19 cellular contexts compared by ENCODE assay signal in genomic region chr10:92381543-92381954, GRCh38.
"Had no signal": no experiment of that assay in that cellular context is flagged by ENCODE, and none has a peak within 500 bp of the region (broad histone marks: within the 10 kb centered on the region; RNA-seq: fewer than 3 reads in every experiment).

No MANE protein-coding gene starts in this region.

- H3K27ac Mint-ChIP-seq: activated naive CD4-positive, alpha-beta T cell treated with anti-CD3 and anti-CD28 coated beads, Interleukin-2, amount 50 U/mL, for 72 hours; activated T-cell treated with anti-CD3 and anti-CD28 coated beads, Interleukin-2, amount 50 U/mL, for 72 hours; immature natural killer cell; natural killer cell treated with Interleukin-12 subunit alpha and Interleukin-12 subunit beta and Interleukin-15 and Interleukin-18, amount 100 ng/mL, for 72 hours had no signal

- H3K9me3 Mint-ChIP-seq: activated naive CD4-positive, alpha-beta T cell treated with anti-CD3 and anti-CD28 coated beads, Interleukin-2, amount 50 U/mL, for 72 hours; activated T-cell treated with anti-CD3 and anti-CD28 coated beads, Interleukin-2, amount 50 U/mL, for 72 hours; immature natural killer cell; natural killer cell treated with Interleukin-12 subunit alpha and Interleukin-12 subunit beta and Interleukin-15 and Interleukin-18, amount 100 ng/mL, for 72 hours had no signal

- H3K4me1 ChIP-seq: adrenal gland, breast epithelium, thyroid gland had no signal

- H3K9me3 ChIP-seq: adrenal gland, breast epithelium, neutrophil, thyroid gland had no signal

- H3K36me3 Mint-ChIP-seq: activated naive CD4-positive, alpha-beta T cell treated with anti-CD3 and anti-CD28 coated beads, Interleukin-2, amount 50 U/mL, for 72 hours; immature natural killer cell; natural killer cell treated with Interleukin-12 subunit alpha and Interleukin-12 subunit beta and Interleukin-15 and Interleukin-18, amount 100 ng/mL, for 72 hours had no signal

- DNase-seq: activated CD4-positive, alpha-beta T cell treated with anti-CD3 and anti-CD28 coated beads for 1 hour; activated CD8-positive, alpha-beta memory T cell treated with anti-CD3 and anti-CD28 coated beads for 24 hours; activated effector memory CD4-positive, alpha-beta T cell treated with anti-CD3 and anti-CD28 coated beads, Interleukin-2, amount 50 U/mL, for 16 hours; activated T-cell treated with anti-CD3 and anti-CD28 coated beads, Interleukin-2, amount 50 U/mL, for 72 hours; adrenal gland; effector CD8-positive, alpha-beta T cell; immature natural killer cell; mesenchymal stem cell; stimulated activated CD4-positive, alpha-beta T cell treated with anti-CD3 and anti-CD28 coated beads, Interleukin-12 subunit alpha, Interleukin-12 subunit beta, amount 100 ng/mL, for 4 hours; stimulated activated CD4-positive, alpha-beta T cell treated with anti-CD3 and anti-CD28 coated beads, Interleukin-1b, Interleukin-23, amount 100 ng/mL, for 48 hours; stimulated activated naive CD4-positive, alpha-beta T cell treated with Interleukin-2 at 50 U/mL for 16 hours; SW 1271; T-helper 2 cell; thyroid gland; WERI-Rb-1 had no signal

- ATAC-seq: activated naive CD4-positive, alpha-beta T cell treated with anti-CD3 and anti-CD28 coated beads, Interleukin-2, amount 50 U/mL, for 72 hours; activated T-cell treated with anti-CD3 and anti-CD28 coated beads, Interleukin-2, amount 50 U/mL, for 72 hours; natural killer cell treated with Interleukin-12 subunit alpha and Interleukin-12 subunit beta and Interleukin-15 and Interleukin-18, amount 100 ng/mL, for 72 hours had no signal

- H3K4me3 ChIP-seq: adrenal gland, breast epithelium, thyroid gland had no signal

- H3K4me1 Mint-ChIP-seq: immature natural killer cell had no signal

- H3K36me3 ChIP-seq: adrenal gland, breast epithelium, neutrophil, thyroid gland, WERI-Rb-1 had no signal

- H3K27me3 ChIP-seq: adrenal gland, breast epithelium, thyroid gland had no signal

- H3K4me3 Mint-ChIP-seq: activated T-cell treated with anti-CD3 and anti-CD28 coated beads, Interleukin-2, amount 50 U/mL, for 72 hours; immature natural killer cell; natural killer cell treated with Interleukin-12 subunit alpha and Interleukin-12 subunit beta and Interleukin-15 and Interleukin-18, amount 100 ng/mL, for 72 hours had no signal

- H3K27ac ChIP-seq: adrenal gland, breast epithelium, neutrophil, thyroid gland, WERI-Rb-1 had no signal
